22 cellular contexts compared by ENCODE assay signal in the genomic region with DNA sequence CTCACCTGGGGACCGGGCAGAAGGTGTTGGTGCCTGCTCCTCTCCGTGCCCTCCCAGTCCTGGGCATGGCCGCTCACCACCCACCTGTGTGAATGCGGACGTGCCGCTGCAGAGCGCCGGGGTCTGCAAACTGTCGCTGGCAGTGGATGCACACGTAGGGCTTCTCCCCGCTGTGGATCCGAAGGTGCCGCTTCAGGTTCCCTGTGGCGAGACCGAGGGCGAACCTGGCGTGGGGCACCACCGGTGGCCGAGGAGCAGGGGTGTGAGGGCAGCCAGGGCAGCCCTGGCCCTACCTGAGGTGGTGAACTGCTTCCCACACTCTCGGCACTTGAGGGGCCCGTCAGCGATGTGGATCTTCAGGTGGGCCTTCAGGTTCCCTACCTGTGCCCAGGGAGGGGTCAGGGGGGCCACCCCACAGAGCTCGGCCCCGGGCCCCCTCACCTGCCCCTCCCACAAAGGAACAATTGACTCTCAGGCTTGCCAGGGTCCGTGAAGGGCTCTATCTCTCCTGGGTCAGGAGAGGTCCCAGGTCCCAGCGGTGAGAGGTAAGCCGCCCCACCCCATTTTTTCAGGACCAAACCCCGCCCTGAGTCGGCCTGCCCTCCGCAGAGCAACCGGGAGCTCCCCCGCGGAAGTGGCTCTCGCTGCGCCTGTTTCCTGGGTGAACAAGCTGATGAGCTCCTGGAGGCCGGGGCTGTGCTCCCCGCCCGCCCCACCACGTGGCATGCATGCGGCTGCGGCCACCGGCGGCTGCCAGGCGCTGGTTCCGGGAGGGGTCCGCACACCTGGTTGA. TPM values are rescaled to one million over a fixed set of nuclear protein-coding genes. Genes with fewer than 3 reads are reported as not detected.
A peak's percentile ranks its signal among the peaks of the same experiment; 100 is the strongest.
DNase-seq lines count a peak whose midpoint lies in the region; ATAC-seq, FAIRE-seq and TF ChIP-seq lines count a peak whose summit lies in the region.
"Had no signal": no experiment of that assay in that cellular context is flagged by ENCODE, and none has a peak within 500 bp of the region (broad histone marks: within the 10 kb centered on the region; RNA-seq: fewer than 3 reads in every experiment).

No MANE protein-coding gene starts in this region.

- H3K4me3 ChIP-seq in ascending aorta = no peak overlapping the region
- no peak overlapping the region for H3K4me3 ChIP-seq in HepG2 (replicated peaks in 1 of 3; ENCODE audit: insufficient read depth in 1 of 3, low read depth in 2 of 3, low read length in 3 of 3)
- H3K4me3 ChIP-seq in aorta (ENCODE audit: low read length in 2 of 2) = no peak overlapping the region
- H3K4me3 ChIP-seq: A549; BLaER1 treated with 17β-estradiol and CSF1 and Interleukin-3, amounts not matched to agents 10 nM and 100 nM; SK-N-MC had no signal

- peaks cover 10% of the 10 kb centered on the region for H3K36me3 Mint-ChIP-seq in activated naive CD4-positive, alpha-beta T cell treated with anti-CD3 and anti-CD28 coated beads for 36 hours (ENCODE audit: low read depth)

- H3K36me3 ChIP-seq in ascending aorta = peaks cover 69 to 95% of the 10 kb centered on the region in 2 donors
- H3K36me3 ChIP-seq in HepG2 (replicated peaks in 1 of 2; ENCODE audit: control insufficient read depth in 1 of 2, insufficient read depth in 2 of 2, low read length in 2 of 2) = peaks cover 31 to 79% of the 10 kb centered on the region in 2 experiments; a peak in 4 of 5 replicates
- H3K36me3 ChIP-seq in aorta (ENCODE audit: control insufficient read depth in 1 of 2, insufficient read depth in 2 of 2, low read length in 1 of 2) = peaks cover 0 to 13% of the 10 kb centered on the region in 2 donors

- peak; percentile 5 for DNase-seq in activated naive CD4-positive, alpha-beta T cell treated with anti-CD3 and anti-CD28 coated beads for 36 hours
- no peak for DNase-seq in activated naive CD4-positive, alpha-beta T cell (lab: John Stamatoyannopoulos, UW)
- DNase-seq in ascending aorta (ENCODE audit: low spot score in 2 of 2) = peak in 1 of 2 donors; percentile 59
- no peak for DNase-seq in HepG2 (ENCODE audit: low spot score)
- peak; percentile 42 to 75 for DNase-seq in aorta
- no peak for DNase-seq in NCI-H1417 treated with DMSO at 0.1 percent for 48 hours (lab: John Stamatoyannopoulos, UW)
- DNase-seq in activated CD4-positive, alpha-beta T cell treated with anti-CD3 and anti-CD28 coated beads, Interleukin-2, amount 50 U/mL, for 4 hours = no peak
- DNase-seq: GF-D8, MM.1S, NCI-H1092 treated with DMSO at 0.1 percent for 48 hours, NCI-H1694 treated with DMSO at 0.1 percent for 48 hours, NCI-H2107, NCI-H226, NCI-H524 treated with DMSO at 0.1 percent for 48 hours, Right ventricle myocardium superior had no signal

- peaks cover 14% of the 10 kb centered on the region for H3K4me1 Mint-ChIP-seq in activated naive CD4-positive, alpha-beta T cell treated with anti-CD3 and anti-CD28 coated beads for 36 hours (ENCODE audit: low read depth)

- no peaks in the 10 kb centered on the region for H3K9me3 ChIP-seq in ascending aorta
- H3K9me3 ChIP-seq in HepG2 (ENCODE audit: low read length) = no peaks in the 10 kb centered on the region
- H3K9me3 ChIP-seq in aorta (ENCODE audit: control insufficient read depth, low read length) = no peaks in the 10 kb centered on the region
- H3K9me3 ChIP-seq: A549; BLaER1 treated with 17β-estradiol and CSF1 and Interleukin-3, amounts not matched to agents 10 nM and 100 nM had no signal

- H3K9ac ChIP-seq in HepG2 (ENCODE audit: insufficient read depth, low read depth, low read length) = no peak overlapping the region

- 97% methylated on average over 17 of the region's 46 CpGs for WGBS in HepG2 (ENCODE audit: low lambda C conversion rate)
- 93 to 96% methylated on average over 46 of the region's 46 CpGs for WGBS in aorta, 2 donors

- H2AFZ ChIP-seq in HepG2 (ENCODE audit: low read length) = no peak overlapping the region

- H3K27me3 ChIP-seq in ascending aorta (no peaks in the 10 kb centered on the region), HepG2 (ENCODE audit: control insufficient read depth in 1 of 2, insufficient read depth in 2 of 2, low read length in 2 of 2) (no peaks in the 10 kb centered on the region), aorta (ENCODE audit: control insufficient read depth in 1 of 2, insufficient read depth in 2 of 2, low read length in 1 of 2) (no peaks in the 10 kb centered on the region)
- H3K27me3 ChIP-seq: BLaER1 treated with 17β-estradiol and CSF1 and Interleukin-3, amounts not matched to agents 10 nM and 100 nM had no signal

- BruUV-seq in HepG2 (replicated peaks; lab: Mats Ljungman, UMichigan) = no TSS peak

- FAIRE-seq in HepG2 (lab: Jason Lieb, UNC) = no peak
- FAIRE-seq: A549, GM19239, H54 had no signal

- TF ChIP-seq EP300 in HepG2 (IDR thresholded peaks at IDR 0.05; ENCODE audit: low read depth in 2 of 2, low read length in 2 of 2) (no peak), HepG2 (CRISPR knock-in tag; IDR thresholded peaks at IDR 0.05; ENCODE audit: borderline replicate concordance) (no peak)

- no peaks in the 10 kb centered on the region for H3K9me3 Mint-ChIP-seq in activated naive CD4-positive, alpha-beta T cell treated with anti-CD3 and anti-CD28 coated beads for 36 hours

- TF ChIP-seq CTCF in ascending aorta (IDR thresholded peaks at IDR 0.05) (no peak), HepG2 (CRISPR knock-in tag; IDR thresholded peaks at IDR 0.05) (no peak)

- intact Hi-C loops in activated naive CD4-positive, alpha-beta T cell treated with anti-CD3 and anti-CD28 coated beads for 36 hours (cut with micrococcal nuclease) = no loop called here
- intact Hi-C loops in ascending aorta (cut with DNase I) = no loop called here
- intact Hi-C loops in HepG2 (cut with micrococcal nuclease; ENCODE audit: unreplicated experiment) = no loop called here
- intact Hi-C loops in aorta (cut with DNase I) = no loop called here

- peaks cover 7% of the 10 kb centered on the region; the same call in 1 of the 2 replicates for H4K20me1 ChIP-seq in HepG2 (ENCODE audit: insufficient read depth, low read length)

- H3K4me3 Mint-ChIP-seq in activated naive CD4-positive, alpha-beta T cell treated with anti-CD3 and anti-CD28 coated beads for 36 hours = no peak overlapping the region

- no peaks in the 10 kb centered on the region for H3K79me2 ChIP-seq in HepG2 (ENCODE audit: insufficient read depth, low read length)

- peak overlapping the region; percentile 11 to 21 for H3K27ac ChIP-seq in ascending aorta
- H3K27ac ChIP-seq in HepG2 (ENCODE audit: extremely low read length, insufficient read depth, low read length) = no peak overlapping the region
- no peak overlapping the region for H3K27ac ChIP-seq in aorta (ENCODE audit: low read depth in 1 of 2, low read length in 2 of 2)
- H3K27ac ChIP-seq: A549, SK-N-MC had no signal

- H3K4me1 ChIP-seq in ascending aorta = peaks cover 13 to 25% of the 10 kb centered on the region in 2 donors
- peaks cover 12% of the 10 kb centered on the region for H3K4me1 ChIP-seq in HepG2 (ENCODE audit: insufficient read depth, low read length)
- no peaks in the 10 kb centered on the region for H3K4me1 ChIP-seq in aorta (ENCODE audit: control insufficient read depth in 1 of 2, insufficient read depth in 2 of 2, low read length in 2 of 2)

- POLR2A ChIA-PET in HepG2 (lab: Yijun Ruan, JAX) = no interaction called here

- CTCF ChIA-PET in activated naive CD4-positive, alpha-beta T cell treated with anti-CD3 and anti-CD28 coated beads for 36 hours (lab: Charles Lee) = no interaction called here
- CTCF ChIA-PET in HepG2 (lab: Yijun Ruan, JAX; ENCODE audit: low intra/inter-chr PET ratio, low total read pairs) = no interaction called here

- no peak overlapping the region for H3K27ac Mint-ChIP-seq in activated naive CD4-positive, alpha-beta T cell treated with anti-CD3 and anti-CD28 coated beads for 36 hours

- TF ChIP-seq RAD21 in HepG2 (CRISPR knock-in tag; IDR thresholded peaks at IDR 0.05) = no peak

- TF ChIP-seq POLR2A in HepG2 (IDR thresholded peaks at IDR 0.05; ENCODE audit: insufficient read depth in 1 of 2, low read depth in 2 of 2, low read length in 2 of 2) = no peak

- ATAC-seq in HepG2 (no peak), aorta (ENCODE audit: low FRiP score) (no peak), GM18907 (IDR thresholded peaks at IDR 0.05; ENCODE audit: unreplicated experiment) (no peak)
- ATAC-seq: A549, Panc1 had no signal

- in situ Hi-C loops in HepG2 (cut with HindIII; ENCODE audit: extremely low pct_ligation_motif_present, low pct_unique_long_range_greater_than_20kb) = no loop called here

- no peaks in the 10 kb centered on the region for H3K27me3 Mint-ChIP-seq in activated naive CD4-positive, alpha-beta T cell treated with anti-CD3 and anti-CD28 coated beads for 36 hours (ENCODE audit: low read depth)

- H3K4me2 ChIP-seq in HepG2 (ENCODE audit: low read depth, low read length) = no peak overlapping the region
- H3K4me2 ChIP-seq: A549 had no signal

RNA-seq across cellular contexts. Expression of a gene that starts 32.2 kb away (rescaled TPM):
- 10 to 100 TPM; 34.8 to 37.5 TPM for total RNA-seq in activated naive CD4-positive, alpha-beta T cell treated with anti-CD3 and anti-CD28 coated beads for 36 hours
- total RNA-seq in ascending aorta (155 TPM), HepG2 (2016; rRNA removed; fragmentation: Illumina TruSeq; extraction: Trizol) (10.1 and 16.7 TPM in 2 replicates), aorta (10 to 100 TPM; 42.3 to 55.5 TPM)
- 7.6 and 9.2 TPM in 2 replicates for total RNA-seq in HepG2 (2016; cell fraction: cytosol; rRNA removed; fragmentation: Illumina TruSeq; extraction: Trizol; ENCODE audit: low read depth)
- 11.2 and 19.1 TPM in 2 replicates for total RNA-seq in HepG2 (2016; cell fraction: insoluble cytoplasmic fraction; rRNA removed; fragmentation: Illumina TruSeq; extraction: Trizol)
- total RNA-seq in HepG2 (2016; cell fraction: membrane; rRNA removed; fragmentation: Illumina TruSeq; extraction: Trizol) = 9.9 and 11.1 TPM in 2 replicates
- 17.0 and 18.5 TPM in 2 replicates for total RNA-seq in HepG2 (2016; cell fraction: nucleus; rRNA removed; fragmentation: Illumina TruSeq; extraction: Trizol)
- polyA plus RNA-seq in HepG2 (2011; rRNA removed) (17.0 and 21.0 TPM in 2 replicates), aorta (100 to 1,000 TPM in 1 of 2 donors, 10 to 100 TPM in 1; 15.0 to 134 TPM)
- polyA plus RNA-seq in HepG2 (2011; cell fraction: cytosol; rRNA removed) = 10.1 and 18.8 TPM in 2 replicates
- 96.3 and 129 TPM in 2 replicates for polyA plus RNA-seq in HepG2 (2011; cell fraction: nucleus; rRNA removed)
- polyA plus RNA-seq in HepG2 (2012) = 7.7 and 12.7 TPM in 2 replicates
- 3.5 and 3.6 TPM in 2 replicates for polyA plus RNA-seq in HepG2 (2016; cell fraction: cytosol; fragmentation: Illumina TruSeq; extraction: Trizol; ENCODE audit: low read depth)
- polyA plus RNA-seq in HepG2 (2016; cell fraction: insoluble cytoplasmic fraction; fragmentation: Illumina TruSeq; extraction: Trizol; ENCODE audit: low read depth) = 11.1 and 12.0 TPM in 2 replicates
- polyA plus RNA-seq in HepG2 (2016; cell fraction: membrane; fragmentation: Illumina TruSeq; extraction: Trizol; ENCODE audit: low read depth) = 6.7 and 7.4 TPM in 2 replicates
- polyA plus RNA-seq in HepG2 (2016; cell fraction: nucleus; fragmentation: Illumina TruSeq; extraction: Trizol; ENCODE audit: insufficient read depth, low read depth) = 36.9 and 37.2 TPM in 2 replicates
- 46.0 and 46.5 TPM in 2 replicates for polyA minus RNA-seq in HepG2 (2011; rRNA and poly(A)+ RNA removed; ENCODE audit: low replicate concordance)
- 6.1 and 9.8 TPM in 2 replicates for polyA minus RNA-seq in HepG2 (2011; cell fraction: cytosol; rRNA and poly(A)+ RNA removed)
- 14.4 and 22.9 TPM in 2 replicates for polyA minus RNA-seq in HepG2 (2011; cell fraction: nucleus; rRNA and poly(A)+ RNA removed)

Comparison
In these comparisons a context has a peak if more than half of its experiments do, and no peak if none do; other contexts are left out.
1. DNase-seq: peak in activated naive CD4-positive, alpha-beta T cell treated with anti-CD3 and anti-CD28 coated beads for 36 hours (single experiment) and aorta (2 of 2); none in activated naive CD4-positive, alpha-beta T cell (0 of 4), HepG2 (single experiment), NCI-H1417 treated with DMSO at 0.1 percent for 48 hours (single experiment) and activated CD4-positive, alpha-beta T cell treated with anti-CD3 and anti-CD28 coated beads, Interleukin-2, amount 50 U/mL, for 4 hours (0 of 2).
2. H3K27ac ChIP-seq: peak in ascending aorta (2 of 2); none in HepG2 (single experiment) and aorta (0 of 2).